8 cellular contexts compared by ENCODE assay signal in genomic region chr6:30721198-30722024, GRCh38. TPM values are rescaled to one million over a fixed set of nuclear protein-coding genes. Genes with fewer than 3 reads are reported as not detected.
DNase-seq lines count a peak whose midpoint lies in the region; ATAC-seq and TF ChIP-seq lines count a peak whose summit lies in the region.

No MANE protein-coding gene starts in this region.

- H3K9me3 ChIP-seq in left lung = no peaks in the 10 kb centered on the region

- peaks cover 59% of the 10 kb centered on the region for H3K4me1 Mint-ChIP-seq in activated CD4-positive, alpha-beta T cell treated with anti-CD3 and anti-CD28 coated beads, Interleukin-2, amount 10 ng/mL, durations not matched to agents 7 days and 5 days

- POLR2A ChIA-PET in activated CD4-positive, alpha-beta T cell treated with anti-CD3 and anti-CD28 coated beads, Interleukin-2, amount 10 ng/mL, durations not matched to agents 7 days and 5 days (lab: Charles Lee) = interaction anchor here (0.6 to 2.3 kb wide), 5 partner anchors 39 to 120 kb away, joined by 3 to 16 read pairs (median 3); no protein-coding TSS in a partner anchor

- H3K4me3 ChIP-seq in GM06990 (replicated peaks; ENCODE audit: low read depth, low read length) = peak overlapping the region; percentile 98
- H3K4me3 ChIP-seq in coronary artery = peak overlapping the region; percentile 75
- H3K4me3 ChIP-seq in left lung = peak overlapping the region; percentile 80

- H3K27me3 ChIP-seq in GM06990 (replicated peaks; ENCODE audit: control insufficient read depth, insufficient read depth, low read length) = no peaks in the 10 kb centered on the region
- H3K27me3 ChIP-seq in left lung = no peaks in the 10 kb centered on the region

- peaks cover 30 to 72% of the 10 kb centered on the region in 2 donors for H3K4me1 ChIP-seq in left lung

- ATAC-seq in HG03280 (IDR thresholded peaks at IDR 0.05; ENCODE audit: unreplicated experiment) (peak; percentile 33), left lung (peak; percentile 74), GM21786 (IDR thresholded peaks at IDR 0.05; ENCODE audit: unreplicated experiment) (no peak)

- peaks cover 2% of the 10 kb centered on the region for H3K9me3 Mint-ChIP-seq in activated CD4-positive, alpha-beta T cell treated with anti-CD3 and anti-CD28 coated beads, Interleukin-2, amount 10 ng/mL, durations not matched to agents 7 days and 5 days

- peak overlapping the region; percentile 97 for H3K27ac Mint-ChIP-seq in activated CD4-positive, alpha-beta T cell treated with anti-CD3 and anti-CD28 coated beads, Interleukin-2, amount 10 ng/mL, durations not matched to agents 7 days and 5 days

- peaks cover 67% of the 10 kb centered on the region for H3K36me3 Mint-ChIP-seq in activated CD4-positive, alpha-beta T cell treated with anti-CD3 and anti-CD28 coated beads, Interleukin-2, amount 10 ng/mL, durations not matched to agents 7 days and 5 days (ENCODE audit: low read depth)

- TF ChIP-seq CTCF in GM06990 (IDR thresholded peaks at IDR 0.05; ENCODE audit: insufficient read depth, low read length, poor library complexity, severe bottlenecking) = no peak
- TF ChIP-seq CTCF in coronary artery (IDR thresholded peaks at IDR 0.05) = peak; percentile 38
- TF ChIP-seq CTCF in left lung (IDR thresholded peaks at IDR 0.05) = peak; percentile 46 to 72

- DNase-seq in GM06990 (ENCODE audit: extremely low read depth, insufficient read length) = peak; percentile 95
- peak; percentile 97 for DNase-seq in NCI-H69 (lab: John Stamatoyannopoulos, UW)
- DNase-seq in activated CD4-positive, alpha-beta T cell treated with anti-CD3 and anti-CD28 coated beads, Interleukin-2, amount 10 ng/mL, durations not matched to agents 7 days and 5 days = peak; percentile 93
- DNase-seq in coronary artery (ENCODE audit: low spot score) = peak; percentile 91
- peak; percentile 92 to 97 for DNase-seq in left lung
- DNase-seq in stimulated activated CD4-positive, alpha-beta T cell treated with anti-CD3 and anti-CD28 coated beads, Interleukin-2, amount 100 ng/mL, for 24 hours = peak; percentile 98

- peak overlapping the region; percentile 97 for H3K4me3 Mint-ChIP-seq in activated CD4-positive, alpha-beta T cell treated with anti-CD3 and anti-CD28 coated beads, Interleukin-2, amount 10 ng/mL, durations not matched to agents 7 days and 5 days

- no peaks in the 10 kb centered on the region for H3K27me3 Mint-ChIP-seq in activated CD4-positive, alpha-beta T cell treated with anti-CD3 and anti-CD28 coated beads, Interleukin-2, amount 10 ng/mL, durations not matched to agents 7 days and 5 days

- peak overlapping the region; percentile 92 to 95 for H3K27ac ChIP-seq in coronary artery
- peak overlapping the region; percentile 94 for H3K27ac ChIP-seq in left lung

- intact Hi-C loops in left lung (cut with DNase I) = loop anchor here in 1 of 2 donors (2.0 kb wide), 1 partner anchor 43 kb away; no protein-coding TSS in a partner anchor

- peaks cover 30% of the 10 kb centered on the region for H3K36me3 ChIP-seq in GM06990 (ENCODE audit: control insufficient read depth, insufficient read depth, low read length)
- H3K36me3 ChIP-seq in left lung = peaks cover 8 to 48% of the 10 kb centered on the region in 2 donors

- CTCF ChIA-PET in activated CD4-positive, alpha-beta T cell treated with anti-CD3 and anti-CD28 coated beads, Interleukin-2, amount 10 ng/mL, durations not matched to agents 7 days and 5 days (lab: Charles Lee) = interaction anchor here (0.7 to 21.4 kb wide), 32 partner anchors 10 to 373 kb away, joined by 3 to 476 read pairs (median 4); partner anchors contain the start of genes ABCF1, DHX16 and NRM

RNA-seq across cellular contexts. Expression of gene TUBB, which starts 1.3 kb away (rescaled TPM):
- total RNA-seq in activated CD4-positive, alpha-beta T cell treated with anti-CD3 and anti-CD28 coated beads, Interleukin-2, amount 10 ng/mL, durations not matched to agents 7 days and 5 days = 1,000 to 10,000 TPM; 1,494 to 1,661 TPM
- 100 to 1,000 TPM; 409 to 602 TPM for total RNA-seq in left lung

RNA-seq across cellular contexts. Expression of gene MDC1, which starts 4.3 kb away (rescaled TPM):
- 10 to 100 TPM; 46.8 to 53.2 TPM for total RNA-seq in activated CD4-positive, alpha-beta T cell treated with anti-CD3 and anti-CD28 coated beads, Interleukin-2, amount 10 ng/mL, durations not matched to agents 7 days and 5 days
- total RNA-seq in left lung = 10 to 100 TPM; 28.2 to 38.6 TPM

RNA-seq across cellular contexts. Expression of gene FLOT1, which starts 21.1 kb away (rescaled TPM):
- 100 to 1,000 TPM; 199 to 213 TPM for total RNA-seq in activated CD4-positive, alpha-beta T cell treated with anti-CD3 and anti-CD28 coated beads, Interleukin-2, amount 10 ng/mL, durations not matched to agents 7 days and 5 days
- total RNA-seq in left lung = 100 to 1,000 TPM; 148 to 206 TPM

RNA-seq across cellular contexts. Expression of gene IER3, which starts 22.9 kb away (rescaled TPM):
- total RNA-seq in activated CD4-positive, alpha-beta T cell treated with anti-CD3 and anti-CD28 coated beads, Interleukin-2, amount 10 ng/mL, durations not matched to agents 7 days and 5 days = 10 to 100 TPM; 30.5 to 34.9 TPM
- total RNA-seq in left lung = 10 to 100 TPM; 36.1 to 77.0 TPM

RNA-seq across cellular contexts. Expression of gene NRM, which starts 30.6 kb away (rescaled TPM):
- total RNA-seq in activated CD4-positive, alpha-beta T cell treated with anti-CD3 and anti-CD28 coated beads, Interleukin-2, amount 10 ng/mL, durations not matched to agents 7 days and 5 days = 10 to 100 TPM; 43.1 to 58.8 TPM
- 10 to 100 TPM; 13.1 to 17.4 TPM for total RNA-seq in left lung
